8 cellular contexts compared by ENCODE assay signal in the genomic region with DNA sequence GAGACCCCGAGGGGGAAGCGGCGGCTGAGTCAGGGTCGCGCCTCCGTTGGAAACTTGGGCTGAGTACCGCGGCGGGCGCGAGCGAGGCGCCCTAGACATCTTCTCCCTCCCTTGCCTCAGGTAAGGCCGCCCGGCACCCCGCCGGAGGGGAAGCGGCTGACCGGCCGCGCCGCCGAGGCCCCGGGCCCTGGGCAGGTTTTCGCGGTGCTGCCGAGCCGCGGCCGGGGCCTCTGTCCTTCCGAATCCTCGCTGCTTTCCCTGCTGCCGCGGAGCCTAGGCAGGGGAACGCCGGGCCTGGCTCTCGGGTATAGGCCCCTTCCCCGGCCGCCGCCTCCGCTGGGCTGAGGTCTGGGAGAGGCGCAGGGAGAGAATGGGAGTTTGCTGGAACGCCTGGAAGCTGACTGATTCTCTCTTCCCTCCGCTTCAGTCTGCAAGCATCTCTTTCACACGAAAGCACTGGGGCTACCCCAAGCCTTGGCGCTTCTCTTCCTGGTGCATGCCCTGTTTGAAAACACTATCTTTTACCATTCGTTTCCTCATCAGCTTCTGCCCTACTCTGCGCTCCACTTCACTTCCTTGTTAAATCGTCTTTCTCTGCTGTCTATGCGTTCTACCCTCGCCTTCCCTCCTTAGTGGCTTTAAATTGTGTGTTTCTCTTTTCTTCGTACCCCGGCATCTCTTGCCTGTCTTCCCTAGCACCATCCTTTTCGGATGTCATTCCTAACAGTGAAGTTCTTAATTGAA. TPM values are rescaled to one million over a fixed set of nuclear protein-coding genes. Genes with fewer than 3 reads are reported as not detected.
DNase-seq lines count a peak whose midpoint lies in the region; ATAC-seq and TF ChIP-seq lines count a peak whose summit lies in the region.

No MANE protein-coding gene starts in this region.

- H3K9me3 ChIP-seq in ES-I3 (ENCODE audit: control insufficient read depth, insufficient read depth, low read length) (peaks cover 5% of the 10 kb centered on the region; the same call in 1 of the 2 replicates), H9 (ENCODE audit: control insufficient read depth, low read depth, low read length) (no peaks in the 10 kb centered on the region), duodenal mucosa (ENCODE audit: control insufficient read depth in 1 of 2, low read length in 2 of 2) (no peaks in the 10 kb centered on the region)

- no peak overlapping the region for H2AFZ ChIP-seq in H9 (ENCODE audit: low read length)

- H2AK5ac ChIP-seq in H9 (ENCODE audit: insufficient read length, low read length), result no peak overlapping the region

- intact Hi-C loops in activated CD4-positive, alpha-beta T cell treated with anti-CD3 and anti-CD28 coated beads for 36 hours (cut with DNase I, micrococcal nuclease), result loop anchor here (2.0 to 5.0 kb wide), 5 partner anchors 47 to 1441 kb away; a partner anchor contains a TSS
- intact Hi-C loops in lower leg skin (cut with DNase I; ENCODE audit: low total_unique reads), result no loop called here

- peaks cover 16 to 27% of the 10 kb centered on the region in 2 experiments for H3K9me3 Mint-ChIP-seq in H9
- H3K9me3 Mint-ChIP-seq in activated CD4-positive, alpha-beta T cell treated with anti-CD3 and anti-CD28 coated beads for 36 hours (ENCODE audit: low read depth), result peaks cover 7% of the 10 kb centered on the region

- H3K23ac ChIP-seq in H9 (ENCODE audit: insufficient read length, low read depth, low read length), result no peak overlapping the region

- no CpG with 5 or more reads among the region's 54 CpGs for WGBS in H9 (ENCODE audit: extremely low coverage, insufficient read length, low lambda C conversion rate)
- WGBS in lower leg skin, 2 donors, result 0 to 1% methylated on average over 20 to 26 of the region's 54 CpGs

- no peak overlapping the region for H4K5ac ChIP-seq in H9 (ENCODE audit: insufficient read length, low read depth, low read length)

- H2BK12ac ChIP-seq in H9 (ENCODE audit: insufficient read length, low read depth, low read length), result no peak overlapping the region

- TF ChIP-seq CTCF in H9 (conservative IDR thresholded peaks at IDR 0.05) (no peak), lower leg skin (IDR thresholded peaks at IDR 0.05) (no peak)

- no peak overlapping the region for H2BK15ac ChIP-seq in H9 (ENCODE audit: low read depth, low read length)

- peak overlapping the region; percentile 91 to 97 (median 97) for H3K27ac Mint-ChIP-seq in H9
- peak overlapping the region; percentile 100 for H3K27ac Mint-ChIP-seq in activated CD4-positive, alpha-beta T cell treated with anti-CD3 and anti-CD28 coated beads for 36 hours

- peak overlapping the region; percentile 79 for H3K18ac ChIP-seq in H9 (ENCODE audit: insufficient read length, low read depth, low read length)

- H3K4ac ChIP-seq in H9 (ENCODE audit: low read depth, low read length), result no peak overlapping the region

- H3K27me3 ChIP-seq in H9 (ENCODE audit: insufficient read depth, low read length), result no peaks in the 10 kb centered on the region
- H3K27me3 ChIP-seq in duodenal mucosa (ENCODE audit: control insufficient read depth in 1 of 2, insufficient read depth in 2 of 2, low read length in 2 of 2), result no peaks in the 10 kb centered on the region

- peak overlapping the region; percentile 97 for H3K4me2 ChIP-seq in H9 (ENCODE audit: insufficient read depth, insufficient read length, low read length)

- no peak overlapping the region for H3T11ph ChIP-seq in H9 (ENCODE audit: low read length)

- peak overlapping the region; percentile 20 for H3K56ac ChIP-seq in H9 (ENCODE audit: insufficient read length, low read depth, low read length)

- POLR2A ChIA-PET in activated CD4-positive, alpha-beta T cell treated with anti-CD3 and anti-CD28 coated beads for 36 hours (lab: Charles Lee), result interaction anchor here (0.5 to 1.7 kb wide), 3 partner anchors 23 to 447 kb away, joined by 5 to 8 read pairs (median 5); a partner anchor contains a TSS

- H2BK5ac ChIP-seq in H9 (ENCODE audit: insufficient read length, low read length), result no peak overlapping the region

- H3K27ac ChIP-seq in H9 (ENCODE audit: insufficient read length, low read depth, low read length), result no peak overlapping the region
- peak overlapping the region; percentile 92 for H3K27ac ChIP-seq in duodenal mucosa (ENCODE audit: low read depth, low read length)

- H2BK120ac ChIP-seq in H9 (ENCODE audit: low read depth, low read length, poor library complexity, severe bottlenecking), result no peak overlapping the region

- DNase-seq in H9 (no peak), NCI-H2029 (lab: John Stamatoyannopoulos, UW) (peak; percentile 44), lower leg skin (ENCODE audit: low spot score in 2 of 2) (peak in 1 of 2 donors; percentile 88), NCI-H1694 treated with DMSO at 0.1 percent for 48 hours (lab: John Stamatoyannopoulos, UW) (no peak)
- DNase-seq in activated CD4-positive, alpha-beta T cell treated with anti-CD3 and anti-CD28 coated beads for 36 hours, result peak; percentile 66
- DNase-seq in stimulated activated CD8-positive, alpha-beta memory T cell treated with anti-CD3 and anti-CD28 coated beads, Interleukin-7, amount 100 ng/mL, for 1 hour (ENCODE audit: low read depth in 2 of 2), result peak; percentile 3 to 11

- no peak overlapping the region for H4K8ac ChIP-seq in H9 (replicated peaks; ENCODE audit: insufficient read length, low read depth, low read length)

- H3K9ac ChIP-seq in ES-I3 (ENCODE audit: low read depth, low read length), result peak overlapping the region; percentile 85
- peak overlapping the region; percentile 96 for H3K9ac ChIP-seq in H9 (ENCODE audit: extremely low read depth, insufficient read length, low read length)
- H3K9ac ChIP-seq in duodenal mucosa (ENCODE audit: low read depth in 1 of 2, low read length in 2 of 2), result peak overlapping the region; percentile 71 to 95

- no peaks in the 10 kb centered on the region for H4K20me1 ChIP-seq in H9 (ENCODE audit: control insufficient read depth, insufficient read depth, insufficient read length)

- H3K23me2 ChIP-seq in H9 (ENCODE audit: insufficient read length, low read depth, low read length, poor library complexity, severe bottlenecking), result peaks cover 4% of the 10 kb centered on the region

- H4K91ac ChIP-seq in H9 (ENCODE audit: insufficient read length, low read depth, low read length), result no peak overlapping the region

- ATAC-seq in activated CD4-positive, alpha-beta T cell treated with anti-CD3 and anti-CD28 coated beads for 36 hours, result peak; percentile 2

- H3K4me3 ChIP-seq in duodenal mucosa (ENCODE audit: low read depth in 1 of 2, low read length in 2 of 2) (peak overlapping the region; percentile 83 to 90), lower leg skin (ENCODE audit: low read depth, poor library complexity, severe bottlenecking) (peak overlapping the region; percentile 76)

- H3K79me1 ChIP-seq in H9 (ENCODE audit: insufficient read depth, low read depth, low read length, poor library complexity, severe bottlenecking), result no peaks in the 10 kb centered on the region

- peak overlapping the region; percentile 91 to 96 for H3K4me3 Mint-ChIP-seq in H9
- peak overlapping the region; percentile 94 for H3K4me3 Mint-ChIP-seq in activated CD4-positive, alpha-beta T cell treated with anti-CD3 and anti-CD28 coated beads for 36 hours

- H3K27me3 Mint-ChIP-seq in H9 (ENCODE audit: low read depth), result no peaks in the 10 kb centered on the region
- no peaks in the 10 kb centered on the region for H3K27me3 Mint-ChIP-seq in activated CD4-positive, alpha-beta T cell treated with anti-CD3 and anti-CD28 coated beads for 36 hours

- H3K36me3 ChIP-seq in ES-I3 (ENCODE audit: insufficient read depth, low read length) (no peaks in the 10 kb centered on the region), duodenal mucosa (ENCODE audit: control insufficient read depth in 1 of 2, insufficient read depth in 2 of 2, low read length in 2 of 2) (no peaks in the 10 kb centered on the region)

- H3K4me1 ChIP-seq in ES-I3 (ENCODE audit: insufficient read depth, low read length) (peaks cover 3% of the 10 kb centered on the region; the same call in 1 of the 2 replicates), H9 (ENCODE audit: insufficient read depth, low read length) (peaks cover 3% of the 10 kb centered on the region; the same call in 1 of the 2 replicates), duodenal mucosa (ENCODE audit: control insufficient read depth in 1 of 2, insufficient read depth in 2 of 2, low read length in 2 of 2) (peaks cover 15 to 18% of the 10 kb centered on the region in 2 donors)

- H3K79me2 ChIP-seq in H9 (ENCODE audit: insufficient read depth, low read length), result peaks cover 45% of the 10 kb centered on the region

- H3K4me1 Mint-ChIP-seq in H9, result peaks cover 29 to 37% of the 10 kb centered on the region in 2 experiments
- peaks cover 37% of the 10 kb centered on the region for H3K4me1 Mint-ChIP-seq in activated CD4-positive, alpha-beta T cell treated with anti-CD3 and anti-CD28 coated beads for 36 hours

- CTCF ChIA-PET in activated CD4-positive, alpha-beta T cell treated with anti-CD3 and anti-CD28 coated beads for 36 hours (lab: Charles Lee), result interaction anchor here (0.6 to 0.8 kb wide), 2 partner anchors 26 to 83 kb away, joined by 3 to 4 read pairs; no protein-coding TSS in a partner anchor

- peak overlapping the region; percentile 84 for H3K14ac ChIP-seq in H9 (ENCODE audit: insufficient read depth, low read length)

- peaks cover 28 to 56% (median 35%) of the 10 kb centered on the region in 3 experiments for H3K36me3 Mint-ChIP-seq in H9 (ENCODE audit: insufficient read depth in 1 of 3, low read depth in 3 of 3)
- H3K36me3 Mint-ChIP-seq in activated CD4-positive, alpha-beta T cell treated with anti-CD3 and anti-CD28 coated beads for 36 hours (ENCODE audit: low read depth), result peaks cover 13% of the 10 kb centered on the region

- H2BK20ac ChIP-seq in H9 (ENCODE audit: low read depth, low read length, poor library complexity, severe bottlenecking), result no peak overlapping the region

- no peak for TF ChIP-seq POLR2A in lower leg skin (IDR thresholded peaks at IDR 0.05)

RNA-seq across cellular contexts. Expression of a gene that starts 0.7 kb away (rescaled TPM):
- 148 and 156 TPM in 2 replicates for total RNA-seq in H9 (2021)
- 10 to 100 TPM; 34.8 to 42.0 TPM for total RNA-seq in activated CD4-positive, alpha-beta T cell treated with anti-CD3 and anti-CD28 coated beads for 36 hours
- total RNA-seq in lower leg skin, result 10 to 100 TPM; 24.2 to 40.2 (median 35.9) TPM

Comparison
In these comparisons a context has a peak if more than half of its experiments do, and no peak if none do; other contexts are left out.
1. DNase-seq: peak in NCI-H2029 (single experiment), activated CD4-positive, alpha-beta T cell treated with anti-CD3 and anti-CD28 coated beads for 36 hours (single experiment) and stimulated activated CD8-positive, alpha-beta memory T cell treated with anti-CD3 and anti-CD28 coated beads, Interleukin-7, amount 100 ng/mL, for 1 hour (2 of 2); none in H9 (single experiment) and NCI-H1694 treated with DMSO at 0.1 percent for 48 hours (single experiment).
2. Peak in every context shown above with its lines, with median percentiles within 50 percentile points of each other: H3K9ac ChIP-seq.